In the genomic region with DNA sequence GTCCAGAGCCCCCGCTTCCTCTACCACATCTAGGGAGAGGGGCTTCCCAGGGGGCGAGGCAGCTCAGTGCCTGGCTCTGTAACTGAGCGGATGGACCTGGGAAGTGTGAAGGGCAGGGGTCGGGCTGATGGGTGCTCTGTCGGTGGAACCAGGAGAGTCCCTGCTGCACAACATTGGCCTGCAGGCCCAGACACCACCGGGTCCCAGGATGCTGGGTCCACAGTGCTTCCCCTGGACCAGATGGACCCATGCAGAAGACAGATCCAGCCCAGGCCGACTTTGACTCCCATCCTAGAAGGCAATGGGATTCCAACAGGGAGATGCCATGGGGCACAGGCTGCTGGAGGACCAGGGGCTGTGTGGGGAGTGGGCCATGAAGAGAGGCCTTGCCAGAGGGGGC, we compare ENCODE assay signal across 38 cellular contexts.
"Had no signal": no experiment of that assay in that cellular context is flagged by ENCODE, and none has a peak within 500 bp of the region (broad histone marks: within the 10 kb centered on the region; RNA-seq: fewer than 3 reads in every experiment).

No MANE protein-coding gene starts in this region.

- ATAC-seq: activated CD8-positive, alpha-beta T cell treated with anti-CD3 and anti-CD28 coated beads for 36 hours; activated naive CD8-positive, alpha-beta T cell treated with anti-CD3 and anti-CD28 coated beads, Interleukin-2, amount 50 U/mL, for 24 hours; activated T-cell treated with anti-CD3 and anti-CD28 coated beads, Interleukin-2, amount 50 U/mL, for 4 hours; activated T-cell treated with anti-CD3 and anti-CD28 coated beads, Interleukin-2, amount 50 U/mL, for 72 hours; activated T-helper 17 cell treated with anti-CD3 and anti-CD28 coated beads, Interleukin-2, amount 50 U/mL, for 72 hours had no signal

- H3K4me1 ChIP-seq: ascending aorta had no signal

- H3K27me3 ChIP-seq: ascending aorta had no signal

- H3K36me3 Mint-ChIP-seq: activated CD4-positive, alpha-beta memory T cell treated with anti-CD3 and anti-CD28 coated beads for 36 hours; activated naive CD4-positive, alpha-beta T cell treated with anti-CD3 and anti-CD28 coated beads, Interleukin-2, amount 10 ng/mL, durations not matched to agents 7 days and 5 days; activated naive CD4-positive, alpha-beta T cell treated with anti-CD3 and anti-CD28 coated beads, Interleukin-2, amount 50 U/mL, for 24 hours; activated naive CD8-positive, alpha-beta T cell; activated naive CD8-positive, alpha-beta T cell treated with anti-CD3 and anti-CD28 coated beads, Interleukin-2, amount 10 ng/mL, durations not matched to agents 7 days and 5 days had no signal

- H3K4me3 Mint-ChIP-seq: activated B cell treated with CpG ODN at 0.5 μM for 24 hours; activated CD4-positive, alpha-beta memory T cell treated with anti-CD3 and anti-CD28 coated beads for 36 hours; activated CD4-positive, alpha-beta T cell treated with anti-CD3 and anti-CD28 coated beads, Interleukin-2, amount 10 ng/mL, durations not matched to agents 24 days and 14 days; activated CD8-positive, alpha-beta T cell treated with anti-CD3 and anti-CD28 coated beads for 36 hours; activated naive CD4-positive, alpha-beta T cell treated with anti-CD3 and anti-CD28 coated beads, Interleukin-2, amount 10 ng/mL, durations not matched to agents 7 days and 5 days; activated naive CD4-positive, alpha-beta T cell treated with anti-CD3 and anti-CD28 coated beads, Interleukin-2, amount 50 U/mL, for 24 hours; activated naive CD8-positive, alpha-beta T cell; activated naive CD8-positive, alpha-beta T cell treated with anti-CD3 and anti-CD28 coated beads, Interleukin-2, amount 10 ng/mL, durations not matched to agents 7 days and 5 days; activated naive CD8-positive, alpha-beta T cell treated with anti-CD3 and anti-CD28 coated beads, Interleukin-2, amount 50 U/mL, for 24 hours; activated T-cell treated with anti-CD3 and anti-CD28 coated beads, Interleukin-2, amount 50 U/mL, for 4 hours; activated T-cell treated with anti-CD3 and anti-CD28 coated beads, Interleukin-2, amount 50 U/mL, for 72 hours; activated T-helper 1 cell treated with anti-CD3 and anti-CD28 coated beads, Interleukin-12 subunit alpha, Interleukin-12 subunit beta, Interleukin-2, Interleukin-4 antibody, amounts not matched to agents 30 ng/mL and 10 ng/mL and 1 ng/mL, durations not matched to agents 14 hours and 24 hours and 36 hours; activated T-helper 17 cell treated with anti-CD3 and anti-CD28 coated beads, Interleukin-2, amount 50 U/mL, for 72 hours; brain; central memory CD8-positive, alpha-beta T cell; T-helper 1 cell treated with Interleukin-12 subunit alpha and Interleukin-12 subunit beta and Interleukin-4 antibody, amounts not matched to agents 30 μg/mL and 1 μg/mL, for 36 hours; T-helper 2 cell treated with Interferon-gamma antibody and Interleukin-4, amounts not matched to agents 5 μg/mL and 100 μg/mL, for 36 hours had no signal

- H3K9me3 Mint-ChIP-seq: activated B cell treated with CpG ODN at 0.5 μM for 24 hours; activated CD4-positive, alpha-beta memory T cell treated with anti-CD3 and anti-CD28 coated beads for 36 hours; activated CD4-positive, alpha-beta T cell treated with anti-CD3 and anti-CD28 coated beads, Interleukin-2, amount 10 ng/mL, durations not matched to agents 24 days and 14 days; activated CD8-positive, alpha-beta T cell treated with anti-CD3 and anti-CD28 coated beads for 36 hours; activated naive CD4-positive, alpha-beta T cell treated with anti-CD3 and anti-CD28 coated beads, Interleukin-2, amount 10 ng/mL, durations not matched to agents 7 days and 5 days; activated naive CD4-positive, alpha-beta T cell treated with anti-CD3 and anti-CD28 coated beads, Interleukin-2, amount 50 U/mL, for 24 hours; activated naive CD8-positive, alpha-beta T cell treated with anti-CD3 and anti-CD28 coated beads, Interleukin-2, amount 10 ng/mL, durations not matched to agents 7 days and 5 days; activated naive CD8-positive, alpha-beta T cell treated with anti-CD3 and anti-CD28 coated beads, Interleukin-2, amount 50 U/mL, for 24 hours; activated T-cell treated with anti-CD3 and anti-CD28 coated beads, Interleukin-2, amount 50 U/mL, for 4 hours; activated T-cell treated with anti-CD3 and anti-CD28 coated beads, Interleukin-2, amount 50 U/mL, for 72 hours; activated T-helper 1 cell treated with anti-CD3 and anti-CD28 coated beads, Interleukin-12 subunit alpha, Interleukin-12 subunit beta, Interleukin-2, Interleukin-4 antibody, amounts not matched to agents 30 ng/mL and 10 ng/mL and 1 ng/mL, durations not matched to agents 14 hours and 24 hours and 36 hours; activated T-helper 17 cell treated with anti-CD3 and anti-CD28 coated beads, Interleukin-2, amount 50 U/mL, for 72 hours; central memory CD8-positive, alpha-beta T cell; T-helper 1 cell treated with Interleukin-12 subunit alpha and Interleukin-12 subunit beta and Interleukin-4 antibody, amounts not matched to agents 30 μg/mL and 1 μg/mL, for 36 hours; T-helper 2 cell treated with Interferon-gamma antibody and Interleukin-4, amounts not matched to agents 5 μg/mL and 100 μg/mL, for 36 hours had no signal

- H3K4me1 Mint-ChIP-seq: activated B cell treated with CpG ODN at 0.5 μM for 24 hours; activated CD4-positive, alpha-beta T cell treated with anti-CD3 and anti-CD28 coated beads, Interleukin-2, amount 10 ng/mL, durations not matched to agents 24 days and 14 days; activated naive CD4-positive, alpha-beta T cell treated with anti-CD3 and anti-CD28 coated beads, Interleukin-2, amount 10 ng/mL, durations not matched to agents 7 days and 5 days; activated naive CD4-positive, alpha-beta T cell treated with anti-CD3 and anti-CD28 coated beads, Interleukin-2, amount 50 U/mL, for 24 hours; activated naive CD8-positive, alpha-beta T cell treated with anti-CD3 and anti-CD28 coated beads, Interleukin-2, amount 10 ng/mL, durations not matched to agents 7 days and 5 days; activated naive CD8-positive, alpha-beta T cell treated with anti-CD3 and anti-CD28 coated beads, Interleukin-2, amount 50 U/mL, for 24 hours; activated T-helper 17 cell treated with anti-CD3 and anti-CD28 coated beads, Interleukin-2, amount 50 U/mL, for 72 hours; central memory CD8-positive, alpha-beta T cell had no signal

- H3K9me3 ChIP-seq: ascending aorta had no signal

- FAIRE-seq: bronchial epithelial cell, TTC549 had no signal

- H3K4me3 ChIP-seq: ascending aorta, cardiac muscle cell had no signal

- DNase-seq: activated B cell treated with CpG ODN at 0.5 μM for 24 hours; activated CD4-positive, alpha-beta memory T cell treated with anti-CD3 and anti-CD28 coated beads for 36 hours; activated CD4-positive, alpha-beta T cell treated with anti-CD3 and anti-CD28 coated beads for 4 hours; activated CD4-positive, alpha-beta T cell treated with anti-CD3 and anti-CD28 coated beads, Interleukin-2, amount 10 ng/mL, durations not matched to agents 24 days and 14 days; activated CD4-positive, alpha-beta T cell treated with anti-CD3 and anti-CD28 coated beads, Interleukin-2, amount 50 U/mL, for 1 hour; activated CD4-positive, alpha-beta T cell treated with anti-CD3 and anti-CD28 coated beads, Interleukin-2, amount 50 U/mL, for 4 hours; activated CD4-positive, CD25-positive, alpha-beta regulatory T cell treated with anti-CD3 and anti-CD28 coated beads, Interleukin-2, amount 50 U/mL, for 72 hours; activated CD8-positive, alpha-beta memory T cell treated with anti-CD3 and anti-CD28 coated beads, Interleukin-2, amount 50 U/mL, for 4 hours; activated CD8-positive, alpha-beta T cell treated with anti-CD3 and anti-CD28 coated beads for 36 hours; activated effector memory CD4-positive, alpha-beta T cell treated with anti-CD3 and anti-CD28 coated beads, Interleukin-2, amount 50 U/mL, for 16 hours; activated gamma-delta T cell treated with Interleukin-2 at 50 U/mL for 16 hours; activated naive CD4-positive, alpha-beta T cell treated with anti-CD3 and anti-CD28 coated beads, Interleukin-2, amount 10 ng/mL, durations not matched to agents 7 days and 5 days; activated naive CD4-positive, alpha-beta T cell treated with Interleukin-2 at 50 U/mL for 16 hours; activated naive CD8-positive, alpha-beta T cell treated with anti-CD3 and anti-CD28 coated beads, Interleukin-2, amount 10 ng/mL, durations not matched to agents 7 days and 5 days; activated naive CD8-positive, alpha-beta T cell treated with anti-CD3 and anti-CD28 coated beads, Interleukin-2, amount 50 U/mL, for 24 hours; activated T-cell treated with anti-CD3 and anti-CD28 coated beads for 4 hours; activated T-cell treated with anti-CD3 and anti-CD28 coated beads, Interleukin-2, amount 50 U/mL, for 1 hour; activated T-cell treated with anti-CD3 and anti-CD28 coated beads, Interleukin-2, amount 50 U/mL, for 4 hours; activated T-cell treated with anti-CD3 and anti-CD28 coated beads, Interleukin-2, amount 50 U/mL, for 72 hours; amygdala; anterior cingulate cortex; caudate nucleus; T-helper 1 cell; T-helper 2 cell; T-helper 9 cell had no signal

- H3K36me3 ChIP-seq: ascending aorta, cardiac muscle cell had no signal

- H3K27ac ChIP-seq: ascending aorta, cardiac muscle cell, VCaP had no signal

- H3K27ac Mint-ChIP-seq: activated B cell treated with CpG ODN at 0.5 μM for 24 hours; activated CD4-positive, alpha-beta memory T cell treated with anti-CD3 and anti-CD28 coated beads for 36 hours; activated CD4-positive, alpha-beta T cell treated with anti-CD3 and anti-CD28 coated beads, Interleukin-2, amount 10 ng/mL, durations not matched to agents 24 days and 14 days; activated CD8-positive, alpha-beta T cell treated with anti-CD3 and anti-CD28 coated beads for 36 hours; activated naive CD4-positive, alpha-beta T cell treated with anti-CD3 and anti-CD28 coated beads, Interleukin-2, amount 10 ng/mL, durations not matched to agents 7 days and 5 days; activated naive CD4-positive, alpha-beta T cell treated with anti-CD3 and anti-CD28 coated beads, Interleukin-2, amount 50 U/mL, for 24 hours; activated naive CD8-positive, alpha-beta T cell; activated naive CD8-positive, alpha-beta T cell treated with anti-CD3 and anti-CD28 coated beads, Interleukin-2, amount 10 ng/mL, durations not matched to agents 7 days and 5 days; activated naive CD8-positive, alpha-beta T cell treated with anti-CD3 and anti-CD28 coated beads, Interleukin-2, amount 50 U/mL, for 24 hours; activated T-cell treated with anti-CD3 and anti-CD28 coated beads, Interleukin-2, amount 50 U/mL, for 72 hours; activated T-helper 1 cell treated with anti-CD3 and anti-CD28 coated beads, Interleukin-12 subunit alpha, Interleukin-12 subunit beta, Interleukin-2, Interleukin-4 antibody, amounts not matched to agents 30 ng/mL and 10 ng/mL and 1 ng/mL, durations not matched to agents 14 hours and 24 hours and 36 hours; activated T-helper 17 cell treated with anti-CD3 and anti-CD28 coated beads, Interleukin-2, amount 50 U/mL, for 72 hours; T-helper 1 cell treated with Interleukin-12 subunit alpha and Interleukin-12 subunit beta and Interleukin-4 antibody, amounts not matched to agents 30 μg/mL and 1 μg/mL, for 36 hours; T-helper 2 cell treated with Interferon-gamma antibody and Interleukin-4, amounts not matched to agents 5 μg/mL and 100 μg/mL, for 36 hours had no signal

- H3K27me3 Mint-ChIP-seq: activated CD4-positive, alpha-beta memory T cell treated with anti-CD3 and anti-CD28 coated beads for 36 hours; activated CD4-positive, alpha-beta T cell treated with anti-CD3 and anti-CD28 coated beads, Interleukin-2, amount 10 ng/mL, durations not matched to agents 24 days and 14 days; activated CD8-positive, alpha-beta T cell treated with anti-CD3 and anti-CD28 coated beads for 36 hours; activated naive CD8-positive, alpha-beta T cell treated with anti-CD3 and anti-CD28 coated beads, Interleukin-2, amount 10 ng/mL, durations not matched to agents 7 days and 5 days had no signal
